ENCODE assay signal across 1 cellular context in the genomic region with DNA sequence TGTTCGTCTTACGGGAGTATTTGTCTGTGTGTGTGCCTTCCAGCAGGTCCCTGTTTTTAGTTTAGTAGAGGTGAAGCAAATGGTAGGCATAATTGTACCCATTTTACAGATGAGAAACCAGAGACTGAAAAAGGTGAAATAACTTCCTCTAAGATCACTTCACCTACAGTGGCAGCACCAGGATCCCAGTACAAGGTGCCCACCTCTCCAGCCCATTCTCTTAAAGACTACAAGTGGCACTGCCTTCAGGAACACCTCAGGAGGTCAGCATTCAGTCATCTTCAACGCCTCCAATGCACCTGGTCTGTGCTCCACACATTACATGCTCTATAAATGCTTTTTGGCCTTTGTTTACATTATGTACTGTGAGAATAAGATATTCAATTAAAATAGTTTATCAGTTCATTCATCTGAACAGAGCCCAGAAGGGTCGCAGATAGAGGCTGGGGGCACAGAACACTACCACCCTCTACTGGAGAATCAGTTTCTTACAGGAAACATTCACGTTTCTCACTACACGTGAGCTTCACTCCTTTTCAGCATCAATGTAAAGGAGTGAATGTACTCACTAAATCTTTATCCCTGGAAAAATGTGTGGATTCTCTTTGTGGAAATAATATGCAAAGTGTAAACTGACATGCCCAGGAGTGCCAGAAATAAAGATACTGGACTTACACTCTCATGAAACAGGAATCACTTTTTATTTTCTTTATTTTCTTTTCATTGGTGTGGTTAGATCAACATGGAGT.
TF ChIP-seq lines count a peak whose summit lies in the region.

No MANE protein-coding gene starts in this region.

TF ChIP-seq in GM23338, 12 proteins besides CTCF, POLR2A, EP300 and RAD21 (continued from another document):
- TF ChIP-seq, protein P1, sequence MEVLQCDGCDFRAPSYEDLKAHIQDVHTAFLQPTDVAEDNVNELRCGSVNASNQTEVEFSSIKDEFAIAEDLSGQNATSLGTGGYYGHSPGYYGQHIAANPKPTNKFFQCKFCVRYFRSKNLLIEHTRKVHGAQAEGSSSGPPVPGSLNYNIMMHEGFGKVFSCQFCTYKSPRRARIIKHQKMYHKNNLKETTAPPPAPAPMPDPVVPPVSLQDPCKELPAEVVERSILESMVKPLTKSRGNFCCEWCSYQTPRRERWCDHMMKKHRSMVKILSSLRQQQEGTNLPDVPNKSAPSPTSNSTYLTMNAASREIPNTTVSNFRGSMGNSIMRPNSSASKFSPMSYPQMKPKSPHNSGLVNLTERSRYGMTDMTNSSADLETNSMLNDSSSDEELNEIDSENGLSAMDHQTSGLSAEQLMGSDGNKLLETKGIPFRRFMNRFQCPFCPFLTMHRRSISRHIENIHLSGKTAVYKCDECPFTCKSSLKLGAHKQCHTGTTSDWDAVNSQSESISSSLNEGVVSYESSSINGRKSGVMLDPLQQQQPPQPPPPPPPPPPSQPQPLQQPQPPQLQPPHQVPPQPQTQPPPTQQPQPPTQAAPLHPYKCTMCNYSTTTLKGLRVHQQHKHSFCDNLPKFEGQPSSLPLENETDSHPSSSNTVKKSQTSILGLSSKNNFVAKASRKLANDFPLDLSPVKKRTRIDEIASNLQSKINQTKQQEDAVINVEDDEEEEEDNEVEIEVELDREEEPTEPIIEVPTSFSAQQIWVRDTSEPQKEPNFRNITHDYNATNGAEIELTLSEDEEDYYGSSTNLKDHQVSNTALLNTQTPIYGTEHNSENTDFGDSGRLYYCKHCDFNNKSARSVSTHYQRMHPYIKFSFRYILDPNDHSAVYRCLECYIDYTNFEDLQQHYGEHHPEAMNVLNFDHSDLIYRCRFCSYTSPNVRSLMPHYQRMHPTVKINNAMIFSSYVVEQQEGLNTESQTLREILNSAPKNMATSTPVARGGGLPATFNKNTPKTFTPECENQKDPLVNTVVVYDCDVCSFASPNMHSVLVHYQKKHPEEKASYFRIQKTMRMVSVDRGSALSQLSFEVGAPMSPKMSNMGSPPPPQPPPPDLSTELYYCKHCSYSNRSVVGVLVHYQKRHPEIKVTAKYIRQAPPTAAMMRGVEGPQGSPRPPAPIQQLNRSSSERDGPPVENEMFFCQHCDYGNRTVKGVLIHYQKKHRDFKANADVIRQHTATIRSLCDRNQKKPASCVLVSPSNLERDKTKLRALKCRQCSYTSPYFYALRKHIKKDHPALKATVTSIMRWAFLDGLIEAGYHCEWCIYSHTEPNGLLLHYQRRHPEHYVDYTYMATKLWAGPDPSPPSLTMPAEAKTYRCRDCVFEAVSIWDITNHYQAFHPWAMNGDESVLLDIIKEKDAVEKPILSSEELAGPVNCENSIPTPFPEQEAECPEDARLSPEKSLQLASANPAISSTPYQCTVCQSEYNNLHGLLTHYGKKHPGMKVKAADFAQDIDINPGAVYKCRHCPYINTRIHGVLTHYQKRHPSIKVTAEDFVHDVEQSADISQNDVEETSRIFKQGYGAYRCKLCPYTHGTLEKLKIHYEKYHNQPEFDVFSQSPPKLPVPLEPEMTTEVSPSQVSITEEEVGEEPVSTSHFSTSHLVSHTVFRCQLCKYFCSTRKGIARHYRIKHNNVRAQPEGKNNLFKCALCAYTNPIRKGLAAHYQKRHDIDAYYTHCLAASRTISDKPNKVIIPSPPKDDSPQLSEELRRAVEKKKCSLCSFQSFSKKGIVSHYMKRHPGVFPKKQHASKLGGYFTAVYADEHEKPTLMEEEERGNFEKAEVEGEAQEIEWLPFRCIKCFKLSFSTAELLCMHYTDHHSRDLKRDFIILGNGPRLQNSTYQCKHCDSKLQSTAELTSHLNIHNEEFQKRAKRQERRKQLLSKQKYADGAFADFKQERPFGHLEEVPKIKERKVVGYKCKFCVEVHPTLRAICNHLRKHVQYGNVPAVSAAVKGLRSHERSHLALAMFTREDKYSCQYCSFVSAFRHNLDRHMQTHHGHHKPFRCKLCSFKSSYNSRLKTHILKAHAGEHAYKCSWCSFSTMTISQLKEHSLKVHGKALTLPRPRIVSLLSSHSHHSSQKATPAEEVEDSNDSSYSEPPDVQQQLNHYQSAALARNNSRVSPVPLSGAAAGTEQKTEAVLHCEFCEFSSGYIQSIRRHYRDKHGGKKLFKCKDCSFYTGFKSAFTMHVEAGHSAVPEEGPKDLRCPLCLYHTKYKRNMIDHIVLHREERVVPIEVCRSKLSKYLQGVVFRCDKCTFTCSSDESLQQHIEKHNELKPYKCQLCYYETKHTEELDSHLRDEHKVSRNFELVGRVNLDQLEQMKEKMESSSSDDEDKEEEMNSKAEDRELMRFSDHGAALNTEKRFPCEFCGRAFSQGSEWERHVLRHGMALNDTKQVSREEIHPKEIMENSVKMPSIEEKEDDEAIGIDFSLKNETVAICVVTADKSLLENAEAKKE (CRISPR knock-in tag; IDR thresholded peaks at IDR 0.05) = no peak
- TF ChIP-seq ZNF114 (CRISPR knock-in tag; IDR thresholded peaks at IDR 0.05) = no peak
- no peak for TF ChIP-seq ZNF331 (CRISPR knock-in tag; IDR thresholded peaks at IDR 0.05; ENCODE audit: low read depth)
- TF ChIP-seq, protein P2, sequence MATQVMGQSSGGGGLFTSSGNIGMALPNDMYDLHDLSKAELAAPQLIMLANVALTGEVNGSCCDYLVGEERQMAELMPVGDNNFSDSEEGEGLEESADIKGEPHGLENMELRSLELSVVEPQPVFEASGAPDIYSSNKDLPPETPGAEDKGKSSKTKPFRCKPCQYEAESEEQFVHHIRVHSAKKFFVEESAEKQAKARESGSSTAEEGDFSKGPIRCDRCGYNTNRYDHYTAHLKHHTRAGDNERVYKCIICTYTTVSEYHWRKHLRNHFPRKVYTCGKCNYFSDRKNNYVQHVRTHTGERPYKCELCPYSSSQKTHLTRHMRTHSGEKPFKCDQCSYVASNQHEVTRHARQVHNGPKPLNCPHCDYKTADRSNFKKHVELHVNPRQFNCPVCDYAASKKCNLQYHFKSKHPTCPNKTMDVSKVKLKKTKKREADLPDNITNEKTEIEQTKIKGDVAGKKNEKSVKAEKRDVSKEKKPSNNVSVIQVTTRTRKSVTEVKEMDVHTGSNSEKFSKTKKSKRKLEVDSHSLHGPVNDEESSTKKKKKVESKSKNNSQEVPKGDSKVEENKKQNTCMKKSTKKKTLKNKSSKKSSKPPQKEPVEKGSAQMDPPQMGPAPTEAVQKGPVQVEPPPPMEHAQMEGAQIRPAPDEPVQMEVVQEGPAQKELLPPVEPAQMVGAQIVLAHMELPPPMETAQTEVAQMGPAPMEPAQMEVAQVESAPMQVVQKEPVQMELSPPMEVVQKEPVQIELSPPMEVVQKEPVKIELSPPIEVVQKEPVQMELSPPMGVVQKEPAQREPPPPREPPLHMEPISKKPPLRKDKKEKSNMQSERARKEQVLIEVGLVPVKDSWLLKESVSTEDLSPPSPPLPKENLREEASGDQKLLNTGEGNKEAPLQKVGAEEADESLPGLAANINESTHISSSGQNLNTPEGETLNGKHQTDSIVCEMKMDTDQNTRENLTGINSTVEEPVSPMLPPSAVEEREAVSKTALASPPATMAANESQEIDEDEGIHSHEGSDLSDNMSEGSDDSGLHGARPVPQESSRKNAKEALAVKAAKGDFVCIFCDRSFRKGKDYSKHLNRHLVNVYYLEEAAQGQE (IDR thresholded peaks at IDR 0.05; ENCODE audit: unreplicated experiment) = no peak
- TF ChIP-seq STAT1 (IDR thresholded peaks at IDR 0.05; ENCODE audit: unreplicated experiment) = no peak
- no peak for TF ChIP-seq POLR2AphosphoS5 (IDR thresholded peaks at IDR 0.05; ENCODE audit: low read depth)
